In genomic region chr15:31217566-31218270, GRCh38 we compare ENCODE assay signal across 17 cellular contexts.
DNase-seq lines count a peak whose midpoint lies in the region; ATAC-seq and TF ChIP-seq lines count a peak whose summit lies in the region.
"Had no signal": no experiment of that assay in that cellular context is flagged by ENCODE, and none has a peak within 500 bp of the region (broad histone marks: within the 10 kb centered on the region; RNA-seq: fewer than 3 reads in every experiment).

No MANE protein-coding gene starts in this region.

- H3K4me2 ChIP-seq in Karpas-422 (ENCODE audit: low read depth, low read length, poor library complexity, severe bottlenecking) (no peak overlapping the region), mesenchymal stem cell (ENCODE audit: low read length, poor library complexity, severe bottlenecking) (no peak overlapping the region)

- H2BK120ac ChIP-seq in mesenchymal stem cell (ENCODE audit: low read depth, low read length): no peak overlapping the region

- CTCF ChIA-PET in activated naive CD4-positive, alpha-beta T cell treated with anti-CD3 and anti-CD28 coated beads, Interleukin-2, amount 10 ng/mL, durations not matched to agents 7 days and 5 days (lab: Charles Lee): interaction anchor here (1.6 kb wide), 1 partner anchor 111 kb away, joined by 3 read pairs; no protein-coding TSS in a partner anchor

- no peaks in the 10 kb centered on the region for H3K9me2 ChIP-seq in Karpas-422 (replicated peaks; ENCODE audit: insufficient read depth, low read length)

- H3K18ac ChIP-seq in mesenchymal stem cell (ENCODE audit: low read depth in 1 of 2, low read length in 2 of 2): no peak overlapping the region

- no peaks in the 10 kb centered on the region for H3K79me2 ChIP-seq in Karpas-422 (ENCODE audit: low read length)

- H3K4me1 ChIP-seq in Karpas-422 (ENCODE audit: low read length): peaks cover 41% of the 10 kb centered on the region
- H3K4me1 ChIP-seq in mesenchymal stem cell (ENCODE audit: control insufficient read depth, insufficient read depth, low read depth, low read length): peaks cover 16% of the 10 kb centered on the region

- no peak for TF ChIP-seq CTCF in dorsolateral prefrontal cortex (IDR thresholded peaks at IDR 0.05 in 54 of 56, conservative IDR thresholded peaks at IDR 0.05 in 2 of 56; ENCODE audit: low read depth in 1 of 56, partially characterized antibody in 56 of 56)

- no peaks in the 10 kb centered on the region for H3K9me3 ChIP-seq in Karpas-422 (ENCODE audit: low read length)
- no peaks in the 10 kb centered on the region for H3K9me3 ChIP-seq in mesenchymal stem cell (ENCODE audit: control insufficient read depth, low read length)
- H3K9me3 ChIP-seq: right lobe of liver, SJSA1 had no signal

- ATAC-seq in activated naive CD4-positive, alpha-beta T cell treated with anti-CD3 and anti-CD28 coated beads, Interleukin-2, amount 50 U/mL, for 72 hours: no peak
- ATAC-seq in stimulated activated memory B cell treated with anti-CD40 and anti-IgM and Interleukin-4, amounts not matched to agents 10 μg/mL and 1 μg/mL and 100 μg/mL, for 72 hours: no peak
- ATAC-seq: right lobe of liver had no signal

- no peak overlapping the region for H4K91ac ChIP-seq in mesenchymal stem cell (ENCODE audit: low read length)

- H2BK12ac ChIP-seq in mesenchymal stem cell (ENCODE audit: low read length in 2 of 2): no peak overlapping the region

- no peak overlapping the region for H3K23ac ChIP-seq in mesenchymal stem cell (ENCODE audit: low read length in 2 of 2)

- H3K9me3 Mint-ChIP-seq in activated naive CD4-positive, alpha-beta T cell treated with anti-CD3 and anti-CD28 coated beads, Interleukin-2, amount 10 ng/mL, durations not matched to agents 7 days and 5 days: no peaks in the 10 kb centered on the region
- H3K9me3 Mint-ChIP-seq in activated naive CD4-positive, alpha-beta T cell treated with anti-CD3 and anti-CD28 coated beads, Interleukin-2, amount 50 U/mL, for 72 hours: no peaks in the 10 kb centered on the region
- no peaks in the 10 kb centered on the region for H3K9me3 Mint-ChIP-seq in stimulated activated memory B cell treated with anti-CD40 and anti-IgM and Interleukin-4, amounts not matched to agents 10 μg/mL and 1 μg/mL and 100 μg/mL, for 72 hours
- H3K9me3 Mint-ChIP-seq: activated CD4-positive, alpha-beta memory T cell treated with anti-CD3 and anti-CD28 coated beads, Interleukin-2, amount 10 ng/mL, durations not matched to agents 7 days and 5 days had no signal

- H4K8ac ChIP-seq in mesenchymal stem cell (ENCODE audit: low read length): no peak overlapping the region

- H4K20me1 ChIP-seq in Karpas-422 (ENCODE audit: insufficient read depth, low read depth, low read length): no peaks in the 10 kb centered on the region

- no peak overlapping the region for H2AK5ac ChIP-seq in mesenchymal stem cell (ENCODE audit: low read length, severe bottlenecking)

- no peak overlapping the region for H2AFZ ChIP-seq in Karpas-422 (ENCODE audit: low read length)
- H2AFZ ChIP-seq in mesenchymal stem cell (ENCODE audit: low read depth, low read length): no peak overlapping the region

- H3K9ac ChIP-seq in Karpas-422 (ENCODE audit: low read length) (no peak overlapping the region), mesenchymal stem cell (ENCODE audit: low read length) (no peak overlapping the region)

- DNase-seq in activated naive CD4-positive, alpha-beta T cell treated with anti-CD3 and anti-CD28 coated beads, Interleukin-2, amount 10 ng/mL, durations not matched to agents 7 days and 5 days: no peak
- DNase-seq in activated naive CD4-positive, alpha-beta T cell treated with anti-CD3 and anti-CD28 coated beads, Interleukin-2, amount 50 U/mL, for 72 hours (ENCODE audit: low spot score in 2 of 2): no peak
- no peak for DNase-seq in Karpas-422
- DNase-seq in dorsolateral prefrontal cortex: peak in 1 of 10 donors; percentile 28
- no peak for DNase-seq in SW 1271 (lab: John Stamatoyannopoulos, UW)
- no peak for DNase-seq in caudate nucleus (lab: John Stamatoyannopoulos, UW)
- DNase-seq in mesenchymal stem cell: no peak
- DNase-seq: activated CD4-positive, alpha-beta memory T cell treated with anti-CD3 and anti-CD28 coated beads, Interleukin-2, amount 10 ng/mL, durations not matched to agents 7 days and 5 days; cortex of kidney; foreskin melanocyte; midbrain; NCI-H2029 treated with DMSO at 0.1 percent for 48 hours; occipital lobe; right lobe of liver; stimulated activated CD4-positive, alpha-beta T cell treated with anti-CD3 and anti-CD28 coated beads, Interleukin-1b, Interleukin-23, amount 100 ng/mL, for 48 hours had no signal

- no peak overlapping the region for H2BK5ac ChIP-seq in mesenchymal stem cell (ENCODE audit: low read depth, low read length, poor library complexity, severe bottlenecking)

- H3K79me1 ChIP-seq in mesenchymal stem cell (replicated peaks; ENCODE audit: low read length, poor library complexity, severe bottlenecking): no peaks in the 10 kb centered on the region

- H2BK15ac ChIP-seq in mesenchymal stem cell (ENCODE audit: low read depth, poor library complexity, severe bottlenecking): no peak overlapping the region

- H3K27ac ChIP-seq in Karpas-422 (ENCODE audit: low read length) (peak overlapping the region; percentile 92), dorsolateral prefrontal cortex (peak overlapping the region in 37 of 59 donors; percentile 2 to 98 (median 93)), caudate nucleus (ENCODE audit: low read depth, low read length) (no peak overlapping the region), mesenchymal stem cell (ENCODE audit: low read length, poor library complexity, severe bottlenecking) (no peak overlapping the region)
- H3K27ac ChIP-seq: SJSA1 had no signal

- H3K4ac ChIP-seq in mesenchymal stem cell (ENCODE audit: low read depth in 1 of 2, low read length in 2 of 2): no peak overlapping the region

- peaks cover 5% of the 10 kb centered on the region for H3K27me3 Mint-ChIP-seq in activated naive CD4-positive, alpha-beta T cell treated with anti-CD3 and anti-CD28 coated beads, Interleukin-2, amount 10 ng/mL, durations not matched to agents 7 days and 5 days
- H3K27me3 Mint-ChIP-seq in stimulated activated memory B cell treated with anti-CD40 and anti-IgM and Interleukin-4, amounts not matched to agents 10 μg/mL and 1 μg/mL and 100 μg/mL, for 72 hours: no peaks in the 10 kb centered on the region

- H3K36me3 ChIP-seq in Karpas-422 (ENCODE audit: insufficient read depth, low read length): no peaks in the 10 kb centered on the region
- H3K36me3 ChIP-seq in mesenchymal stem cell (ENCODE audit: control insufficient read depth in 1 of 2, insufficient read depth in 2 of 2, low read depth in 1 of 2, low read length in 2 of 2): no peaks in the 10 kb centered on the region
- H3K36me3 ChIP-seq: right lobe of liver, SJSA1 had no signal

- H3K14ac ChIP-seq in mesenchymal stem cell (ENCODE audit: low read length in 2 of 2): no peak overlapping the region

- 99% methylated on average over 8 of the region's 10 CpGs for WGBS in mesenchymal stem cell

- H3K27me3 ChIP-seq in Karpas-422 (ENCODE audit: low read length) (no peaks in the 10 kb centered on the region), dorsolateral prefrontal cortex (no peaks in the 10 kb centered on the region), mesenchymal stem cell (ENCODE audit: control insufficient read depth in 1 of 2, insufficient read depth in 1 of 2, low read length in 2 of 2) (peaks cover 0 to 19% of the 10 kb centered on the region in 2 experiments)
- H3K27me3 ChIP-seq: right lobe of liver, SJSA1 had no signal

- intact Hi-C loops in dorsolateral prefrontal cortex (cut with DNase I): loop anchor here (5.0 kb wide), 3 partner anchors 45 to 220 kb away; no protein-coding TSS in a partner anchor

- no peak overlapping the region for H3K4me3 Mint-ChIP-seq in activated naive CD4-positive, alpha-beta T cell treated with anti-CD3 and anti-CD28 coated beads, Interleukin-2, amount 10 ng/mL, durations not matched to agents 7 days and 5 days
- H3K4me3 Mint-ChIP-seq in stimulated activated memory B cell treated with anti-CD40 and anti-IgM and Interleukin-4, amounts not matched to agents 10 μg/mL and 1 μg/mL and 100 μg/mL, for 72 hours: no peak overlapping the region

- peak overlapping the region; percentile 76 for H3K27ac Mint-ChIP-seq in activated naive CD4-positive, alpha-beta T cell treated with anti-CD3 and anti-CD28 coated beads, Interleukin-2, amount 10 ng/mL, durations not matched to agents 7 days and 5 days
- no peak overlapping the region for H3K27ac Mint-ChIP-seq in activated naive CD4-positive, alpha-beta T cell treated with anti-CD3 and anti-CD28 coated beads, Interleukin-2, amount 50 U/mL, for 72 hours
- peak overlapping the region; percentile 96 for H3K27ac Mint-ChIP-seq in stimulated activated memory B cell treated with anti-CD40 and anti-IgM and Interleukin-4, amounts not matched to agents 10 μg/mL and 1 μg/mL and 100 μg/mL, for 72 hours

- no peak overlapping the region for H3K4me3 ChIP-seq in Karpas-422 (ENCODE audit: low read length)
- no peak overlapping the region for H3K4me3 ChIP-seq in dorsolateral prefrontal cortex
- H3K4me3 ChIP-seq in mesenchymal stem cell (ENCODE audit: insufficient read depth in 1 of 2, low read depth in 1 of 2, low read length in 2 of 2): no peak overlapping the region
- H3K4me3 ChIP-seq: SJSA1 had no signal

- peaks cover 58% of the 10 kb centered on the region for H3K4me1 Mint-ChIP-seq in activated naive CD4-positive, alpha-beta T cell treated with anti-CD3 and anti-CD28 coated beads, Interleukin-2, amount 10 ng/mL, durations not matched to agents 7 days and 5 days
- H3K4me1 Mint-ChIP-seq in stimulated activated memory B cell treated with anti-CD40 and anti-IgM and Interleukin-4, amounts not matched to agents 10 μg/mL and 1 μg/mL and 100 μg/mL, for 72 hours: peaks cover 25% of the 10 kb centered on the region

- H3K36me3 Mint-ChIP-seq in activated naive CD4-positive, alpha-beta T cell treated with anti-CD3 and anti-CD28 coated beads, Interleukin-2, amount 10 ng/mL, durations not matched to agents 7 days and 5 days: peaks cover under 1% of the 10 kb centered on the region
- no peaks in the 10 kb centered on the region for H3K36me3 Mint-ChIP-seq in activated naive CD4-positive, alpha-beta T cell treated with anti-CD3 and anti-CD28 coated beads, Interleukin-2, amount 50 U/mL, for 72 hours
- H3K36me3 Mint-ChIP-seq in stimulated activated memory B cell treated with anti-CD40 and anti-IgM and Interleukin-4, amounts not matched to agents 10 μg/mL and 1 μg/mL and 100 μg/mL, for 72 hours: peaks cover 12% of the 10 kb centered on the region

Comparison
In these comparisons a context has a peak if more than half of its experiments do, and no peak if none do; other contexts are left out.
1. H3K27ac Mint-ChIP-seq: peak in activated naive CD4-positive, alpha-beta T cell treated with anti-CD3 and anti-CD28 coated beads, Interleukin-2, amount 10 ng/mL, durations not matched to agents 7 days and 5 days (single experiment) and stimulated activated memory B cell treated with anti-CD40 and anti-IgM and Interleukin-4, amounts not matched to agents 10 μg/mL and 1 μg/mL and 100 μg/mL, for 72 hours (single experiment); none in activated naive CD4-positive, alpha-beta T cell treated with anti-CD3 and anti-CD28 coated beads, Interleukin-2, amount 50 U/mL, for 72 hours (0 of 2).
2. H3K27ac ChIP-seq: peak in Karpas-422 (single experiment) and dorsolateral prefrontal cortex (37 of 59); none in caudate nucleus (single experiment) and mesenchymal stem cell (single experiment).